In genomic region chr2:27887830-27888229, GRCh38 we compare ENCODE assay signal across 24 cellular contexts. TPM values are rescaled to one million over a fixed set of nuclear protein-coding genes. Genes with fewer than 3 reads are reported as not detected.
DNase-seq lines count a peak whose midpoint lies in the region; ATAC-seq and TF ChIP-seq lines count a peak whose summit lies in the region.
"Had no signal": no experiment of that assay in that cellular context is flagged by ENCODE, and none has a peak within 500 bp of the region (broad histone marks: within the 10 kb centered on the region; RNA-seq: fewer than 3 reads in every experiment).

No MANE protein-coding gene starts in this region.

- no peak overlapping the region for H4K91ac ChIP-seq in mesenchymal stem cell (ENCODE audit: low read length)

- intact Hi-C loops in natural killer cell (cut with micrococcal nuclease) = no loop called here

- H3K27me3 ChIP-seq in mesenchymal stem cell (ENCODE audit: control insufficient read depth in 1 of 2, insufficient read depth in 1 of 2, low read length in 2 of 2) = no peaks in the 10 kb centered on the region
- H3K27me3 ChIP-seq: body of pancreas, SJSA1, suprapubic skin had no signal

- no peaks in the 10 kb centered on the region for H3K9me3 ChIP-seq in mesenchymal stem cell (ENCODE audit: control insufficient read depth, low read length)
- H3K9me3 ChIP-seq: body of pancreas, suprapubic skin had no signal

- no peak overlapping the region for H2BK15ac ChIP-seq in mesenchymal stem cell (ENCODE audit: low read depth, poor library complexity, severe bottlenecking)

- DNase-seq in natural killer cell treated with Interleukin-12 subunit alpha and Interleukin-12 subunit beta and Interleukin-15 and Interleukin-18, amount 100 ng/mL, for 72 hours (ENCODE audit: low spot score) = no peak
- no peak for DNase-seq in natural killer cell
- peak; percentile 26 for DNase-seq in renal cortical epithelial cell (ENCODE audit: low read depth)
- no peak for DNase-seq in superior temporal gyrus (ENCODE audit: extremely low spot score)
- DNase-seq in mesenchymal stem cell = no peak
- no peak for DNase-seq in SW 1271 (lab: John Stamatoyannopoulos, UW)
- DNase-seq in activated naive CD4-positive, alpha-beta T cell (lab: John Stamatoyannopoulos, UW) = no peak
- DNase-seq: activated CD4-positive, CD25-positive, alpha-beta regulatory T cell treated with anti-CD3 and anti-CD28 coated beads, Interleukin-2, amount 50 U/mL, for 72 hours; activated T-cell treated with anti-CD3 and anti-CD28 coated beads, Interleukin-2, amount 50 U/mL, for 48 hours; body of pancreas; cortex of kidney; EL; mammary epithelial cell; naive thymus-derived CD8-positive, alpha-beta T cell; NCI-H1417; NCI-H69; PC-9; stimulated activated CD4-positive, alpha-beta T cell treated with anti-CD3 and anti-CD28 coated beads, Interleukin-4, amount 100 ng/mL, for 4 hours had no signal

- no CpG with 5 or more reads among the region's 3 CpGs for WGBS in mesenchymal stem cell

- H2AK5ac ChIP-seq in mesenchymal stem cell (ENCODE audit: low read length, severe bottlenecking) = no peak overlapping the region

- no peaks in the 10 kb centered on the region for H3K27me3 Mint-ChIP-seq in natural killer cell treated with Interleukin-12 subunit alpha and Interleukin-12 subunit beta and Interleukin-15 and Interleukin-18, amount 100 ng/mL, for 72 hours
- H3K27me3 Mint-ChIP-seq in natural killer cell (ENCODE audit: low read depth in 2 of 2) = peaks cover 0 to 4% of the 10 kb centered on the region in 2 donors
- no peaks in the 10 kb centered on the region for H3K27me3 Mint-ChIP-seq in activated T-helper 17 cell treated with anti-CD3 and anti-CD28 coated beads, Interleukin-2, amount 50 U/mL, for 72 hours

- no peak overlapping the region for H3K4ac ChIP-seq in mesenchymal stem cell (ENCODE audit: low read depth in 1 of 2, low read length in 2 of 2)

- no peak overlapping the region for H2BK120ac ChIP-seq in mesenchymal stem cell (ENCODE audit: low read depth, low read length)

- no peak overlapping the region for H3K4me2 ChIP-seq in mesenchymal stem cell (ENCODE audit: low read length, poor library complexity, severe bottlenecking)
- H3K4me2 ChIP-seq: smooth muscle cell had no signal

- H3K27ac ChIP-seq in mesenchymal stem cell (ENCODE audit: low read length, poor library complexity, severe bottlenecking) = no peak overlapping the region
- H3K27ac ChIP-seq: body of pancreas, PC-9, SJSA1, suprapubic skin had no signal

- H3K36me3 Mint-ChIP-seq in natural killer cell treated with Interleukin-12 subunit alpha and Interleukin-12 subunit beta and Interleukin-15 and Interleukin-18, amount 100 ng/mL, for 72 hours = no peaks in the 10 kb centered on the region
- peaks cover 6% of the 10 kb centered on the region for H3K36me3 Mint-ChIP-seq in natural killer cell
- H3K36me3 Mint-ChIP-seq in activated T-helper 17 cell treated with anti-CD3 and anti-CD28 coated beads, Interleukin-2, amount 50 U/mL, for 72 hours (ENCODE audit: low read depth) = peaks cover 34% of the 10 kb centered on the region
- H3K36me3 Mint-ChIP-seq: naive thymus-derived CD8-positive, alpha-beta T cell had no signal

- no peaks in the 10 kb centered on the region for H3K9me3 Mint-ChIP-seq in natural killer cell treated with Interleukin-12 subunit alpha and Interleukin-12 subunit beta and Interleukin-15 and Interleukin-18, amount 100 ng/mL, for 72 hours
- no peaks in the 10 kb centered on the region for H3K9me3 Mint-ChIP-seq in natural killer cell
- H3K9me3 Mint-ChIP-seq in activated T-helper 17 cell treated with anti-CD3 and anti-CD28 coated beads, Interleukin-2, amount 50 U/mL, for 72 hours = peaks cover 4% of the 10 kb centered on the region
- H3K9me3 Mint-ChIP-seq: T-helper 2 cell treated with Interferon-gamma antibody and Interleukin-4, amounts not matched to agents 5 μg/mL and 100 μg/mL, for 36 hours had no signal

- H3K27ac Mint-ChIP-seq in natural killer cell treated with Interleukin-12 subunit alpha and Interleukin-12 subunit beta and Interleukin-15 and Interleukin-18, amount 100 ng/mL, for 72 hours = no peak overlapping the region
- H3K27ac Mint-ChIP-seq in natural killer cell = no peak overlapping the region
- H3K27ac Mint-ChIP-seq in activated T-helper 17 cell treated with anti-CD3 and anti-CD28 coated beads, Interleukin-2, amount 50 U/mL, for 72 hours = no peak overlapping the region
- H3K27ac Mint-ChIP-seq: activated naive CD4-positive, alpha-beta T cell treated with anti-CD3 and anti-CD28 coated beads, Interleukin-2, amount 50 U/mL, for 72 hours; T-helper 2 cell treated with Interferon-gamma antibody and Interleukin-4, amounts not matched to agents 5 μg/mL and 100 μg/mL, for 36 hours had no signal

- H3K4me1 Mint-ChIP-seq in natural killer cell treated with Interleukin-12 subunit alpha and Interleukin-12 subunit beta and Interleukin-15 and Interleukin-18, amount 100 ng/mL, for 72 hours (ENCODE audit: low read depth in 2 of 2) = peaks cover 25 to 40% of the 10 kb centered on the region in 2 donors
- H3K4me1 Mint-ChIP-seq in natural killer cell = peaks cover 27 to 30% of the 10 kb centered on the region in 2 donors
- H3K4me1 Mint-ChIP-seq in activated T-helper 17 cell treated with anti-CD3 and anti-CD28 coated beads, Interleukin-2, amount 50 U/mL, for 72 hours = peaks cover 23% of the 10 kb centered on the region

- H3K14ac ChIP-seq in mesenchymal stem cell (ENCODE audit: low read length in 2 of 2) = no peak overlapping the region

- no peak for TF ChIP-seq CTCF in natural killer cell (IDR thresholded peaks at IDR 0.05)

- ATAC-seq in natural killer cell treated with Interleukin-12 subunit alpha and Interleukin-12 subunit beta and Interleukin-15 and Interleukin-18, amount 100 ng/mL, for 72 hours = no peak
- no peak for ATAC-seq in natural killer cell
- ATAC-seq in activated T-helper 17 cell treated with anti-CD3 and anti-CD28 coated beads, Interleukin-2, amount 50 U/mL, for 72 hours (replicated peaks) = no peak
- ATAC-seq: activated naive CD4-positive, alpha-beta T cell treated with anti-CD3 and anti-CD28 coated beads, Interleukin-2, amount 50 U/mL, for 72 hours; body of pancreas; naive thymus-derived CD8-positive, alpha-beta T cell had no signal

- H2BK5ac ChIP-seq in mesenchymal stem cell (ENCODE audit: low read depth, low read length, poor library complexity, severe bottlenecking) = no peak overlapping the region

- H3K9ac ChIP-seq in mesenchymal stem cell (ENCODE audit: low read length) = no peak overlapping the region

- H3K4me1 ChIP-seq in mesenchymal stem cell (ENCODE audit: control insufficient read depth, insufficient read depth, low read depth, low read length) = peaks cover 7% of the 10 kb centered on the region

- no peak overlapping the region for H4K8ac ChIP-seq in mesenchymal stem cell (ENCODE audit: low read length)

- no peak overlapping the region for H2AFZ ChIP-seq in mesenchymal stem cell (ENCODE audit: low read depth, low read length)
- H2AFZ ChIP-seq: PC-9 had no signal

- H3K4me3 Mint-ChIP-seq in natural killer cell treated with Interleukin-12 subunit alpha and Interleukin-12 subunit beta and Interleukin-15 and Interleukin-18, amount 100 ng/mL, for 72 hours = peak overlapping the region; percentile 99
- H3K4me3 Mint-ChIP-seq in natural killer cell = no peak overlapping the region
- peak overlapping the region; percentile 95 for H3K4me3 Mint-ChIP-seq in activated T-helper 17 cell treated with anti-CD3 and anti-CD28 coated beads, Interleukin-2, amount 50 U/mL, for 72 hours
- H3K4me3 Mint-ChIP-seq: T-helper 2 cell treated with Interferon-gamma antibody and Interleukin-4, amounts not matched to agents 5 μg/mL and 100 μg/mL, for 36 hours had no signal

- H3K79me1 ChIP-seq in mesenchymal stem cell (replicated peaks; ENCODE audit: low read length, poor library complexity, severe bottlenecking) = peaks cover 7% of the 10 kb centered on the region

- no peak overlapping the region for H3K18ac ChIP-seq in mesenchymal stem cell (ENCODE audit: low read depth in 1 of 2, low read length in 2 of 2)

- H3K36me3 ChIP-seq in mesenchymal stem cell (ENCODE audit: control insufficient read depth in 1 of 2, insufficient read depth in 2 of 2, low read depth in 1 of 2, low read length in 2 of 2) = no peaks in the 10 kb centered on the region
- H3K36me3 ChIP-seq: suprapubic skin had no signal

- no peak overlapping the region for H3K23ac ChIP-seq in mesenchymal stem cell (ENCODE audit: low read length in 2 of 2)

- H2BK12ac ChIP-seq in mesenchymal stem cell (ENCODE audit: low read length in 2 of 2) = no peak overlapping the region

- no peak overlapping the region for H3K4me3 ChIP-seq in mesenchymal stem cell (ENCODE audit: insufficient read depth in 1 of 2, low read depth in 1 of 2, low read length in 2 of 2)
- H3K4me3 ChIP-seq: body of pancreas, SJSA1, smooth muscle cell, suprapubic skin had no signal

RNA-seq across cellular contexts. Expression of gene RBKS, which starts 2.4 kb away (rescaled TPM):
- total RNA-seq in natural killer cell treated with Interleukin-12 subunit alpha and Interleukin-12 subunit beta and Interleukin-15 and Interleukin-18, amount 100 ng/mL, for 72 hours = 1 to 10 TPM; 3.1 to 4.5 TPM
- total RNA-seq in natural killer cell = 10 to 100 TPM; 11.5 to 20.9 (median 12.8) TPM
- 10 to 100 TPM in 1 of 2 donors, 1 to 10 TPM in 1; 7.7 to 10.0 TPM for total RNA-seq in activated T-helper 17 cell treated with anti-CD3 and anti-CD28 coated beads, Interleukin-2, amount 50 U/mL, for 72 hours
- 10.0 and 12.5 TPM in 2 replicates for total RNA-seq in renal cortical epithelial cell
- 0.72 TPM for polyA plus RNA-seq in mesenchymal stem cell (2013, experiment 1 of 2)
- 0.67 TPM for polyA plus RNA-seq in mesenchymal stem cell (2013, experiment 2 of 2)

RNA-seq across cellular contexts. Expression of gene BABAM2, which starts 2.7 kb away (rescaled TPM):
- total RNA-seq in natural killer cell treated with Interleukin-12 subunit alpha and Interleukin-12 subunit beta and Interleukin-15 and Interleukin-18, amount 100 ng/mL, for 72 hours = 10 to 100 TPM; 53.8 to 66.6 TPM
- 10 to 100 TPM; 54.6 to 66.1 (median 59.5) TPM for total RNA-seq in natural killer cell
- total RNA-seq in activated T-helper 17 cell treated with anti-CD3 and anti-CD28 coated beads, Interleukin-2, amount 50 U/mL, for 72 hours = 10 to 100 TPM; 87.0 to 88.6 TPM
- 27.1 and 57.3 TPM in 2 replicates for total RNA-seq in renal cortical epithelial cell
- polyA plus RNA-seq in mesenchymal stem cell (2013, experiment 1 of 2) = 34.4 TPM
- polyA plus RNA-seq in mesenchymal stem cell (2013, experiment 2 of 2) = 34.0 TPM
